ENCODE assay signal across 7 cellular contexts in the genomic region with DNA sequence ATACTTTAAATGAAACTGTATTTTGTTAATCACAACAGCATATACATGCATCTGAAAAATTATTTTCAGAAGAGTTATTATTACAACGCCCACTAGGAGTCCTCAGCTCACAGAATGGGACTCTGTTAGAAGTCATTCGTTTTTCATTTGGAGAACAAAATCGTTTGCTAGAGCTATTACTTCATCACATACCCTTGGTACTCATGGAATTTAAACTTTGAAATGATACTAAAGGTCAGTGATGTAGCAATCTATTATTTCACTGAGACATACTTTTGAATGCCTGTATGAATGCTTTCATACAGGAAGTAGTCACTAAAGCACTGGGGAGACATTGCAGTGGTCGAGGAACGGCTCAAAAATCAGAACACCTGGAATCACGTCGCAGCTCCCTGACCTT.
DNase-seq lines count a peak whose midpoint lies in the region; FAIRE-seq and TF ChIP-seq lines count a peak whose summit lies in the region.

No MANE protein-coding gene starts in this region.

- H3K4me3 ChIP-seq in HFF-Myc (replicated peaks; ENCODE audit: low read depth, low read length) (no peak overlapping the region), PC-9 (no peak overlapping the region), esophagus squamous epithelium (no peak overlapping the region), trophoblast cell (ENCODE audit: low read depth, low read length) (no peak overlapping the region)

- H3K4me2 ChIP-seq in PC-9, result no peak overlapping the region
- H3K4me2 ChIP-seq in trophoblast cell (ENCODE audit: low read length), result no peak overlapping the region

- H3K23ac ChIP-seq in trophoblast cell (ENCODE audit: low read length), result no peak overlapping the region

- intact Hi-C loops in PC-9 (cut with micrococcal nuclease; ENCODE audit: unreplicated experiment), result loop anchor here (10.0 kb wide), 1 partner anchor 1172 kb away; no protein-coding TSS in a partner anchor
- intact Hi-C loops in esophagus squamous epithelium (cut with DNase I), result no loop called here

- H4K8ac ChIP-seq in trophoblast cell (ENCODE audit: low read depth, low read length), result no peak overlapping the region

- no peak overlapping the region for H3K18ac ChIP-seq in trophoblast cell (ENCODE audit: low read length)

- H4K20me1 ChIP-seq in PC-9 (ENCODE audit: insufficient read depth), result no peaks in the 10 kb centered on the region

- H3K79me2 ChIP-seq in PC-9 (ENCODE audit: low read depth) (no peaks in the 10 kb centered on the region), trophoblast cell (ENCODE audit: control insufficient read depth, insufficient read depth, low read length, poor library complexity) (no peaks in the 10 kb centered on the region)

- H3K9me2 ChIP-seq in PC-9 (ENCODE audit: insufficient read depth), result no peaks in the 10 kb centered on the region

- H2AFZ ChIP-seq in PC-9, result no peak overlapping the region
- no peak overlapping the region for H2AFZ ChIP-seq in trophoblast cell (ENCODE audit: insufficient read depth, low read length, poor library complexity)

- H3F3A ChIP-seq in PC-9 (ENCODE audit: insufficient read depth, low read depth), result peaks cover 12% of the 10 kb centered on the region; the same call in 1 of the 2 replicates

- H3K27me3 ChIP-seq in PC-9 (ENCODE audit: insufficient read depth, low read depth), result no peaks in the 10 kb centered on the region
- no peaks in the 10 kb centered on the region for H3K27me3 ChIP-seq in esophagus squamous epithelium
- no peaks in the 10 kb centered on the region for H3K27me3 ChIP-seq in trophoblast cell (ENCODE audit: insufficient read depth, low read length)

- peaks cover 32% of the 10 kb centered on the region for H3K36me3 ChIP-seq in PC-9 (ENCODE audit: low read depth)
- H3K36me3 ChIP-seq in esophagus squamous epithelium, result peaks cover 0 to 45% (median 0%) of the 10 kb centered on the region in 3 donors
- H3K36me3 ChIP-seq in trophoblast cell (ENCODE audit: control insufficient read depth in 1 of 2, insufficient read depth in 2 of 2, low read length in 2 of 2), result no peaks in the 10 kb centered on the region

- CTCF ChIA-PET in PC-9 (lab: Charles Lee), result interaction anchor here (0.9 kb wide), 1 partner anchor 863 kb away, joined by 3 read pairs; no protein-coding TSS in a partner anchor

- H3K4ac ChIP-seq in trophoblast cell (ENCODE audit: low read depth, low read length), result no peak overlapping the region

- 66 to 68% methylated on average over 7 of the region's 7 CpGs for WGBS in esophagus squamous epithelium, 2 donors
- no CpG with 5 or more reads among the region's 7 CpGs for WGBS in trophoblast cell (ENCODE audit: extremely low coverage, insufficient coverage, insufficient read length)

- no peaks in the 10 kb centered on the region for H3K79me1 ChIP-seq in trophoblast cell (ENCODE audit: low read length)

- H3K9me3 ChIP-seq in PC-9 (ENCODE audit: insufficient read depth, low read depth), result peaks cover 4% of the 10 kb centered on the region; the same call in 1 of the 2 replicates
- H3K9me3 ChIP-seq in esophagus squamous epithelium, result no peaks in the 10 kb centered on the region
- H3K9me3 ChIP-seq in trophoblast cell (ENCODE audit: insufficient read depth, low read depth, low read length), result no peaks in the 10 kb centered on the region

- BruUV-seq in PC-9 (replicated peaks; lab: Mats Ljungman, UMichigan), result no TSS peak

- H3K14ac ChIP-seq in trophoblast cell (ENCODE audit: low read length), result no peak overlapping the region

- FAIRE-seq in G401.6 (lab: Jason Lieb, UNC), result peak; percentile 58

- no peak overlapping the region for H2BK12ac ChIP-seq in trophoblast cell (ENCODE audit: low read length)

- H3K27ac ChIP-seq in PC-9 (no peak overlapping the region), esophagus squamous epithelium (no peak overlapping the region), trophoblast cell (ENCODE audit: low read depth, low read length) (no peak overlapping the region)

- peak; percentile 43 for TF ChIP-seq CTCF in HFF-Myc (IDR thresholded peaks at IDR 0.05; ENCODE audit: low read depth, low read length, missing control alignments)
- TF ChIP-seq CTCF in PC-9 (conservative IDR thresholded peaks at IDR 0.05), result peak; percentile 57
- peak in 5 of 6 experiments; percentile 14 to 59 (median 34) for TF ChIP-seq CTCF in esophagus squamous epithelium (IDR thresholded peaks at IDR 0.05)

- no peak overlapping the region for H4K91ac ChIP-seq in trophoblast cell (ENCODE audit: low read depth, low read length)

- POLR2A ChIA-PET in PC-9 (lab: Charles Lee; ENCODE audit: unreplicated experiment), result no interaction called here

- H3K4me1 ChIP-seq in PC-9 (replicated peaks; ENCODE audit: insufficient read depth) (no peaks in the 10 kb centered on the region), esophagus squamous epithelium (peaks cover 0 to 10% (median 0%) of the 10 kb centered on the region in 3 donors), trophoblast cell (ENCODE audit: control insufficient read depth in 1 of 2, insufficient read depth in 2 of 2, low read length in 2 of 2) (no peaks in the 10 kb centered on the region)

- no peak for TF ChIP-seq POLR2A in esophagus squamous epithelium (IDR thresholded peaks at IDR 0.05)

- no peak overlapping the region for H3K9ac ChIP-seq in trophoblast cell (ENCODE audit: low read length)

- DNase-seq in HFF-Myc (ENCODE audit: extremely low read depth, low read depth), result no peak
- peak in 1 of 2 experiments; percentile 42 for DNase-seq in PC-9
- DNase-seq in esophagus squamous epithelium (lab: John Stamatoyannopoulos, UW), result no peak
- peak; percentile 49 to 95 for DNase-seq in trophoblast cell
- no peak for DNase-seq in NCI-H510A (lab: John Stamatoyannopoulos, UW)
- DNase-seq in stimulated activated CD4-positive, alpha-beta T cell treated with anti-CD3 and anti-CD28 coated beads, Interleukin-4, amount 100 ng/mL, for 24 hours, result no peak

- no peak overlapping the region for H2BK5ac ChIP-seq in trophoblast cell (ENCODE audit: low read depth, low read length, poor library complexity)

- no peak overlapping the region for H2BK120ac ChIP-seq in trophoblast cell (ENCODE audit: insufficient read depth, low read length, poor library complexity)

- H4K12ac ChIP-seq in trophoblast cell (ENCODE audit: low read depth, low read length), result no peak overlapping the region

- no peak overlapping the region for H2AK5ac ChIP-seq in trophoblast cell (ENCODE audit: low read length)

Comparison
In these comparisons a context has a peak if more than half of its experiments do, and no peak if none do; other contexts are left out.
1. DNase-seq: peak in trophoblast cell (2 of 2); none in HFF-Myc (single experiment), esophagus squamous epithelium (single experiment), NCI-H510A (single experiment) and stimulated activated CD4-positive, alpha-beta T cell treated with anti-CD3 and anti-CD28 coated beads, Interleukin-4, amount 100 ng/mL, for 24 hours (single experiment).
2. Peak in every context shown above with its lines, with median percentiles within 50 percentile points of each other: CTCF ChIP-seq.